ENCODE assay signal across 10 cellular contexts in the genomic region with DNA sequence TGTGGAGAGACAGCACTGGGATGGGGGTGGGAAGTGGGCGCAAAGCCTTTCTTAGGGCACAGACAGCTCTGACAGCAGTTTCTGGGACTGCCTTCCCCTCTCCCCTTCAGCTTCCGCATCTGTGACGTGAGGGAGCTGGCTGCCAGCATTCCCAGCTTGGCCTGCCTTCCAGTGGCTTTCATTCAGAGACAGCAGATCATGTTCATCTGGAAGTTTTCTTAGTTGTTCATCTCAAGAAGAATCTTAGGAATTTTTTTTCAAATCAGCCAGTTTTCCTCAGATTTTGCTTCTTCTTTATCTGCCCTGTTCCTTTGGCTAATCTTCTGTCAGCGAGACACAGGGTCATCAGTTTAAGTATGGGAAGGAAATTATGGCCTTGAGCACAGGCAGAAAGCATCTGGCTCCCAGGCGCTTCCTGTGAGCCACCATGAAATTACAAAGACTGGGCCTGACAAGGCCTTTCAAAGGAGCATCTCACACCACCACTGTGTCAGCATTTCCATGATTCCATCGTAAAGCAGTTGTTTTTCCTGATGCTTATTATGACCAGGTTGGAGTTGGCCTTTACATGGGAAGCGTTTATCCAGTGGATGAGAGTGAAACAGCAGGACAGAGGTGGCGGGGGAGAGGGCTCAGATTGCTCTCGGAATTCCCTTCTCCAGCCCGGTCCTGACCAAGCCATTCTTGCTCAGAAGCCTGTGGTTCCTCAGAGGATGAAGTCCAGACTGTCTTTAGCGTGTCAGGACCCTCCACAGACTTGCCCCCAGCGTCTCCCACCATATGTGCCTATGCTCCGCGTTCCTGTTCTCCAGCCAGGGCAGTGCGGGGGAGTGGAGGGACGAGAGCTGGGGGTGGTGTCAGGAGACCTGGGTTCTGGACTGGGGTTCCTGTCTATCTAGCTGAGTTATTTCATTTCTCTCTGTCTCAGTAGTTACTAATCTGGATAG. TPM values are rescaled to one million over a fixed set of nuclear protein-coding genes. Genes with fewer than 3 reads are reported as not detected.
A peak's percentile ranks its signal among the peaks of the same experiment; 100 is the strongest.
DNase-seq lines count a peak whose midpoint lies in the region; ATAC-seq and TF ChIP-seq lines count a peak whose summit lies in the region.
"Had no signal": no experiment of that assay in that cellular context is flagged by ENCODE, and none has a peak within 500 bp of the region (broad histone marks: within the 10 kb centered on the region; RNA-seq: fewer than 3 reads in every experiment).

No MANE protein-coding gene starts in this region.

- H3K9me3 ChIP-seq in HEK293 (ENCODE audit: control insufficient read depth, insufficient read depth, low read depth, low read length) (no peaks in the 10 kb centered on the region), hepatocyte (ENCODE audit: low read depth) (no peaks in the 10 kb centered on the region), smooth muscle cell (replicated peaks; ENCODE audit: low read depth) (no peaks in the 10 kb centered on the region)

- H3K79me2 ChIP-seq in hepatocyte: peaks cover 97% of the 10 kb centered on the region
- peaks cover 69% of the 10 kb centered on the region for H3K79me2 ChIP-seq in smooth muscle cell (ENCODE audit: low read depth)

- POLR2A ChIA-PET in HEK293 (lab: Yijun Ruan, JAX): no interaction called here

- peak; percentile 77 for DNase-seq in brain microvascular endothelial cell
- DNase-seq in hepatocyte (ENCODE audit: low spot score): peak; percentile 38
- no peak for DNase-seq in smooth muscle cell (lab: John Stamatoyannopoulos, UW; ENCODE audit: unreplicated experiment)
- DNase-seq in cerebellum (ENCODE audit: low spot score): no peak
- DNase-seq in NCI-H526 treated with DMSO at 0.1 percent for 48 hours (lab: John Stamatoyannopoulos, UW): no peak
- no peak for DNase-seq in HuH-7.5 (ENCODE audit: low spot score)
- DNase-seq: activated gamma-delta T cell treated with Interleukin-2 at 50 U/mL for 16 hours, GOT3 had no signal

- CTCF ChIA-PET in HEK293 (lab: Yijun Ruan, JAX): interaction anchor here (0.8 to 1.7 kb wide), 2 partner anchors 86 to 87 kb away, joined by 3 to 10 read pairs; no protein-coding TSS in a partner anchor

- no peaks in the 10 kb centered on the region for H3K27me3 ChIP-seq in brain microvascular endothelial cell (replicated peaks)
- no peaks in the 10 kb centered on the region for H3K27me3 ChIP-seq in hepatocyte
- no peaks in the 10 kb centered on the region for H3K27me3 ChIP-seq in smooth muscle cell (ENCODE audit: low read depth)

- H3K27ac ChIP-seq in HEK293 (ENCODE audit: extremely low read depth, low read depth, low read length) (0 out of 2 replicates have a peak overlapping the region, but pooled peaks have one; percentile 0), brain microvascular endothelial cell (peak overlapping the region; percentile 69), hepatocyte (peak overlapping the region; percentile 84), smooth muscle cell (ENCODE audit: low read depth) (peak overlapping the region; percentile 94)

- no peak overlapping the region for H3K4me2 ChIP-seq in hepatocyte
- peak overlapping the region; percentile 69 for H3K4me2 ChIP-seq in smooth muscle cell

- TF ChIP-seq CTCF in HEK293 (tag by site-specific recombination; IDR thresholded peaks at IDR 0.05) (no peak), brain microvascular endothelial cell (IDR thresholded peaks at IDR 0.05; ENCODE audit: low read depth, low read length, missing control alignments) (no peak), hepatocyte (IDR thresholded peaks at IDR 0.05; ENCODE audit: poor library complexity) (no peak), smooth muscle cell (IDR thresholded peaks at IDR 0.05; ENCODE audit: borderline replicate concordance, insufficient read depth, poor library complexity, severe bottlenecking) (no peak)

- H3K4me1 ChIP-seq in HEK293 (ENCODE audit: control insufficient read depth, insufficient read depth, low read length): peaks cover 54% of the 10 kb centered on the region
- peaks cover 39% of the 10 kb centered on the region for H3K4me1 ChIP-seq in hepatocyte (ENCODE audit: insufficient read depth)
- peaks cover 17% of the 10 kb centered on the region for H3K4me1 ChIP-seq in smooth muscle cell (ENCODE audit: low read depth)

- ATAC-seq in HG02981 (IDR thresholded peaks at IDR 0.05; ENCODE audit: unreplicated experiment): no peak

- 58% methylated on average over 16 of the region's 16 CpGs for WGBS in hepatocyte (ENCODE audit: low lambda C conversion rate, missing lambda C conversion rate)
- WGBS in smooth muscle cell (ENCODE audit: low lambda C conversion rate): 26% methylated on average over 16 of the region's 16 CpGs

- H3K36me3 ChIP-seq in HEK293 (ENCODE audit: control insufficient read depth in 2 of 2, insufficient read depth in 1 of 2, low read length in 2 of 2) (no peaks in the 10 kb centered on the region; a peak in 1 of 3 replicates), brain microvascular endothelial cell (replicated peaks) (no peaks in the 10 kb centered on the region), hepatocyte (replicated peaks; ENCODE audit: insufficient read depth, low read depth) (no peaks in the 10 kb centered on the region), smooth muscle cell (ENCODE audit: low read depth) (no peaks in the 10 kb centered on the region)

- H3K4me3 ChIP-seq in HEK293 (ENCODE audit: low read depth, low read length) (no peak overlapping the region), brain microvascular endothelial cell (ENCODE audit: low read depth, low read length) (no peak overlapping the region), hepatocyte (no peak overlapping the region), smooth muscle cell (no peak overlapping the region)

- H4K20me1 ChIP-seq in hepatocyte (ENCODE audit: insufficient read depth, poor library complexity, severe bottlenecking) (peaks cover 89% of the 10 kb centered on the region), smooth muscle cell (ENCODE audit: low read depth) (peaks cover 43% of the 10 kb centered on the region)

- H3F3A ChIP-seq in smooth muscle cell (ENCODE audit: low read depth): peaks cover 29% of the 10 kb centered on the region

- H2AFZ ChIP-seq in hepatocyte (no peak overlapping the region), smooth muscle cell (ENCODE audit: low read depth) (peak overlapping the region; percentile 20)

- H3K9me2 ChIP-seq in hepatocyte (replicated peaks; ENCODE audit: insufficient read depth): no peaks in the 10 kb centered on the region

- peak overlapping the region; percentile 65 for H3K9ac ChIP-seq in smooth muscle cell (ENCODE audit: low read depth)

- in situ Hi-C loops in brain microvascular endothelial cell (cut with HindIII; ENCODE audit: low pct_ligation_motif_present, low sequenced_read_pairs): no loop called here

TF ChIP-seq in HEK293, 187 proteins besides CTCF, POLR2A, EP300 and RAD21 (continues in another document):
- TF ChIP-seq ZNF146 (tag by site-specific recombination; IDR thresholded peaks at IDR 0.05): no peak
- TF ChIP-seq ZNF623 (tag by site-specific recombination; IDR thresholded peaks at IDR 0.05): no peak
- no peak for TF ChIP-seq ZNF140 (tag by site-specific recombination; IDR thresholded peaks at IDR 0.05)
- TF ChIP-seq MYNN (tag by site-specific recombination; IDR thresholded peaks at IDR 0.05; ENCODE audit: borderline replicate concordance): no peak
- peak; percentile 27; the same call in 1 of the 2 replicates for TF ChIP-seq ZBTB8A (tag by site-specific recombination; IDR thresholded peaks at IDR 0.05)
- TF ChIP-seq SP7 (tag by site-specific recombination; IDR thresholded peaks at IDR 0.05): no peak
- TF ChIP-seq MEIS1 (CRISPR knock-in tag; IDR thresholded peaks at IDR 0.05; ENCODE audit: borderline replicate concordance): no peak
- TF ChIP-seq, protein P1, sequence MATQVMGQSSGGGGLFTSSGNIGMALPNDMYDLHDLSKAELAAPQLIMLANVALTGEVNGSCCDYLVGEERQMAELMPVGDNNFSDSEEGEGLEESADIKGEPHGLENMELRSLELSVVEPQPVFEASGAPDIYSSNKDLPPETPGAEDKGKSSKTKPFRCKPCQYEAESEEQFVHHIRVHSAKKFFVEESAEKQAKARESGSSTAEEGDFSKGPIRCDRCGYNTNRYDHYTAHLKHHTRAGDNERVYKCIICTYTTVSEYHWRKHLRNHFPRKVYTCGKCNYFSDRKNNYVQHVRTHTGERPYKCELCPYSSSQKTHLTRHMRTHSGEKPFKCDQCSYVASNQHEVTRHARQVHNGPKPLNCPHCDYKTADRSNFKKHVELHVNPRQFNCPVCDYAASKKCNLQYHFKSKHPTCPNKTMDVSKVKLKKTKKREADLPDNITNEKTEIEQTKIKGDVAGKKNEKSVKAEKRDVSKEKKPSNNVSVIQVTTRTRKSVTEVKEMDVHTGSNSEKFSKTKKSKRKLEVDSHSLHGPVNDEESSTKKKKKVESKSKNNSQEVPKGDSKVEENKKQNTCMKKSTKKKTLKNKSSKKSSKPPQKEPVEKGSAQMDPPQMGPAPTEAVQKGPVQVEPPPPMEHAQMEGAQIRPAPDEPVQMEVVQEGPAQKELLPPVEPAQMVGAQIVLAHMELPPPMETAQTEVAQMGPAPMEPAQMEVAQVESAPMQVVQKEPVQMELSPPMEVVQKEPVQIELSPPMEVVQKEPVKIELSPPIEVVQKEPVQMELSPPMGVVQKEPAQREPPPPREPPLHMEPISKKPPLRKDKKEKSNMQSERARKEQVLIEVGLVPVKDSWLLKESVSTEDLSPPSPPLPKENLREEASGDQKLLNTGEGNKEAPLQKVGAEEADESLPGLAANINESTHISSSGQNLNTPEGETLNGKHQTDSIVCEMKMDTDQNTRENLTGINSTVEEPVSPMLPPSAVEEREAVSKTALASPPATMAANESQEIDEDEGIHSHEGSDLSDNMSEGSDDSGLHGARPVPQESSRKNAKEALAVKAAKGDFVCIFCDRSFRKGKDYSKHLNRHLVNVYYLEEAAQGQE (tag by site-specific recombination; IDR thresholded peaks at IDR 0.05): no peak

RNA-seq across cellular contexts. Expression of a gene that starts 43.6 kb away (rescaled TPM):
- total RNA-seq in hepatocyte: 44.3 and 48.1 TPM in 2 replicates
- 11.5 and 18.6 TPM in 2 replicates for polyA plus RNA-seq in hepatocyte
- total RNA-seq in smooth muscle cell: 19.8 and 20.0 TPM in 2 replicates
- 6.9 TPM in 2 replicates for polyA plus RNA-seq in smooth muscle cell
- 79.0 TPM for total RNA-seq in cerebellum

RNA-seq across cellular contexts. Expression of a gene that starts 53.7 kb away (rescaled TPM):
- 109 and 129 TPM in 2 replicates for total RNA-seq in hepatocyte
- polyA plus RNA-seq in hepatocyte: 349 and 392 TPM in 2 replicates
- 142 and 204 TPM in 2 replicates for total RNA-seq in smooth muscle cell
- 471 and 488 TPM in 2 replicates for polyA plus RNA-seq in smooth muscle cell
- total RNA-seq in cerebellum: 33.0 TPM

Comparison
In these comparisons a context has a peak if more than half of its experiments do, and no peak if none do; other contexts are left out.
1. H3K27ac ChIP-seq: peak in every context shown above with its lines; median percentile 94 in smooth muscle cell; 84 in hepatocyte; 69 in brain microvascular endothelial cell; 0 in HEK293.
2. DNase-seq: peak in brain microvascular endothelial cell (single experiment) and hepatocyte (single experiment); none in smooth muscle cell (single experiment), cerebellum (single experiment), NCI-H526 treated with DMSO at 0.1 percent for 48 hours (single experiment) and HuH-7.5 (single experiment).